12 cellular contexts compared by ENCODE assay signal in genomic region chr19:47075179-47075811, GRCh38. TPM values are rescaled to one million over a fixed set of nuclear protein-coding genes. Genes with fewer than 3 reads are reported as not detected.
DNase-seq lines count a peak whose midpoint lies in the region; ATAC-seq and TF ChIP-seq lines count a peak whose summit lies in the region.
"Had no signal": no experiment of that assay in that cellular context is flagged by ENCODE, and none has a peak within 500 bp of the region (broad histone marks: within the 10 kb centered on the region; RNA-seq: fewer than 3 reads in every experiment).

No MANE protein-coding gene starts in this region.

- H3K4me3 ChIP-seq in neutrophil (ENCODE audit: low read depth in 1 of 2, low read length in 1 of 2) (peak overlapping the region; percentile 31 to 49), aorta (ENCODE audit: low read length in 2 of 2) (no peak overlapping the region)

- TF ChIP-seq CTCF in brain (conservative IDR thresholded peaks at IDR 0.05) (no peak), neutrophil (IDR thresholded peaks at IDR 0.05) (no peak)

- no peaks in the 10 kb centered on the region for H3K27me3 ChIP-seq in neutrophil
- no peaks in the 10 kb centered on the region for H3K27me3 ChIP-seq in aorta (ENCODE audit: control insufficient read depth in 1 of 2, insufficient read depth in 2 of 2, low read length in 1 of 2)

- H3K4me3 Mint-ChIP-seq in brain, result no peak overlapping the region

- DNase-seq in GDM1 (lab: John Stamatoyannopoulos, UW), result peak; percentile 29
- peak; percentile 90 for DNase-seq in MV-4-11 (lab: John Stamatoyannopoulos, UW)
- DNase-seq in caudate nucleus (lab: John Stamatoyannopoulos, UW), result no peak
- no peak for DNase-seq in aorta
- no peak for DNase-seq in medulla oblongata (ENCODE audit: extremely low spot score)
- DNase-seq: amygdala, foreskin melanocyte, NCI-H1092, NCI-H226, T-helper 2 cell had no signal

- 78 to 84% methylated on average over 15 of the region's 15 CpGs for WGBS in aorta, 2 donors

- no peaks in the 10 kb centered on the region for H3K4me1 Mint-ChIP-seq in brain

- H3K9me3 Mint-ChIP-seq in brain, result no peaks in the 10 kb centered on the region

- no peak for ATAC-seq in aorta (ENCODE audit: low FRiP score)

- peaks cover 64% of the 10 kb centered on the region for H3K36me3 Mint-ChIP-seq in brain

- intact Hi-C loops in aorta (cut with DNase I), result loop anchor here (5.0 to 10.0 kb wide), 3 partner anchors 37 to 170 kb away; partner anchors contain the start of gene ZC3H4 (in 1 of the 2)

- H3K4me1 ChIP-seq in neutrophil (ENCODE audit: control insufficient read depth in 1 of 2, insufficient read depth in 1 of 2, low read depth in 1 of 2, low read length in 1 of 2) (peaks cover 29 to 30% of the 10 kb centered on the region in 2 experiments), aorta (ENCODE audit: control insufficient read depth in 1 of 2, insufficient read depth in 2 of 2, low read length in 2 of 2) (no peaks in the 10 kb centered on the region)

- H3K27ac ChIP-seq in neutrophil (peak overlapping the region; percentile 85), caudate nucleus (ENCODE audit: low read depth, low read length) (no peak overlapping the region), aorta (ENCODE audit: low read depth in 1 of 2, low read length in 2 of 2) (no peak overlapping the region)

- no peaks in the 10 kb centered on the region for H3K9me3 ChIP-seq in neutrophil
- H3K9me3 ChIP-seq in aorta (ENCODE audit: control insufficient read depth, low read length), result no peaks in the 10 kb centered on the region

- no peaks in the 10 kb centered on the region for H3K27me3 Mint-ChIP-seq in brain

- H3K27ac Mint-ChIP-seq in brain, result peak overlapping the region in 4 of 5 experiments; percentile 8 to 61 (median 34)

- peaks cover 51% of the 10 kb centered on the region for H3K36me3 ChIP-seq in neutrophil
- H3K36me3 ChIP-seq in aorta (ENCODE audit: control insufficient read depth in 1 of 2, insufficient read depth in 2 of 2, low read length in 1 of 2), result no peaks in the 10 kb centered on the region

RNA-seq across cellular contexts. Expression of gene TMEM160, which starts 26.9 kb away (rescaled TPM):
- polyA plus RNA-seq in brain (ENCODE audit: insufficient read depth, low read depth, low replicate concordance) (53.6 TPM), aorta (10 to 100 TPM in 1 of 2 donors, 1 to 10 TPM in 1; 2.5 to 17.8 TPM)
- total RNA-seq in aorta, result 10 to 100 TPM; 20.6 to 25.6 TPM

RNA-seq across cellular contexts. Expression of gene ZC3H4, which starts 38.3 kb away (rescaled TPM):
- polyA plus RNA-seq in brain (ENCODE audit: insufficient read depth, low read depth, low replicate concordance), result 16.6 TPM
- 10 to 100 TPM; 33.9 to 34.6 TPM for total RNA-seq in aorta
- 10 to 100 TPM in 1 of 2 donors, 1 to 10 TPM in 1; 5.7 to 10.4 TPM for polyA plus RNA-seq in aorta

RNA-seq across cellular contexts. Expression of gene SAE1, which starts 55.3 kb away (rescaled TPM):
- polyA plus RNA-seq in brain (ENCODE audit: insufficient read depth, low read depth, low replicate concordance) (169 TPM), aorta (10 to 100 TPM; 49.5 to 59.0 TPM)
- 10 to 100 TPM; 44.5 to 64.9 TPM for total RNA-seq in aorta

RNA-seq across cellular contexts. Expression of gene NPAS1, which starts 55.7 kb away (rescaled TPM):
- 6.0 TPM for polyA plus RNA-seq in brain (ENCODE audit: insufficient read depth, low read depth, low replicate concordance)
- 1 to 10 TPM; 1.0 to 9.8 TPM for total RNA-seq in aorta
- polyA plus RNA-seq in aorta, result 10 to 100 TPM in 1 of 2 donors, 1 to 10 TPM in 1; 2.3 to 11.1 TPM

Comparison
In these comparisons a context has a peak if more than half of its experiments do, and no peak if none do; other contexts are left out.
1. DNase-seq: peak in GDM1 (single experiment) and MV-4-11 (single experiment); none in caudate nucleus (0 of 61), aorta (0 of 2) and medulla oblongata (single experiment).
2. H3K4me3 ChIP-seq: peak in neutrophil (2 of 2); none in aorta (0 of 2).